8 cellular contexts compared by ENCODE assay signal in the genomic region with DNA sequence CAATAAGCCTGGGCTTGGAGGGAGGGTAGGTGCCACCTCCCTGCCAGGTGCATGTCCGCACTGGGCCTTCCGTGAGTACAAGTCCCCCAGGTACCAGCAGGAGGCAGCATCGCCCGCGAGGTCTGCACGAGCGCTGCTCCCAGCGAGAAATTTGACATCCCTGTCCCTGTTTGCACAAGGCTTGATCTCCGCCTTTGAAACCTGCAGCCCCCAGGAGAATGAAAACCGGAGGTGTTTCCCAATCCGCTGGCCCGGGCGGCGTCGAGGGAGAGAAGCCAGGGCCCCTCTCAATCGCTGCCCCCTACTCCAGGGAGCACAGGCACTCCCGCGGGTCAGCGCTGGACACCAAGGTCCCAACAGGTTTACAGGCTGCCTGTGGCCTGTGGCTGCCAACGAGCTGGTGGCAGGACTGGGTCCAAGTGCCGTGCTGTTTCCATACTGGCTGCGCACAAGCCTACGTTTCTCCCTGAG. TPM values are rescaled to one million over a fixed set of nuclear protein-coding genes. Genes with fewer than 3 reads are reported as not detected.
DNase-seq lines count a peak whose midpoint lies in the region; ATAC-seq and TF ChIP-seq lines count a peak whose summit lies in the region.

No MANE protein-coding gene starts in this region.

- H3K4me1 Mint-ChIP-seq in activated CD4-positive, alpha-beta T cell treated with anti-CD3 and anti-CD28 coated beads for 36 hours: peaks cover 32% of the 10 kb centered on the region
- peaks cover 24% of the 10 kb centered on the region for H3K4me1 Mint-ChIP-seq in mesothelial cell of epicardium

- peak overlapping the region; percentile 81 for H3K27ac Mint-ChIP-seq in activated CD4-positive, alpha-beta T cell treated with anti-CD3 and anti-CD28 coated beads for 36 hours
- H3K27ac Mint-ChIP-seq in mesothelial cell of epicardium: no peak overlapping the region

- no peaks in the 10 kb centered on the region for H3K9me3 ChIP-seq in colonic mucosa

- H3K4me3 ChIP-seq in colonic mucosa: peak overlapping the region; percentile 46

- TF ChIP-seq CTCF in colonic mucosa (IDR thresholded peaks at IDR 0.05) (peak; percentile 59), mesothelial cell of epicardium (IDR thresholded peaks at IDR 0.05; ENCODE audit: unreplicated experiment) (peak; percentile 66)

- H3K4me3 Mint-ChIP-seq in activated CD4-positive, alpha-beta T cell treated with anti-CD3 and anti-CD28 coated beads for 36 hours: peak overlapping the region; percentile 83
- H3K4me3 Mint-ChIP-seq in mesothelial cell of epicardium: peak overlapping the region; percentile 59

- H3K36me3 Mint-ChIP-seq in activated CD4-positive, alpha-beta T cell treated with anti-CD3 and anti-CD28 coated beads for 36 hours (ENCODE audit: low read depth): peaks cover 12% of the 10 kb centered on the region
- H3K36me3 Mint-ChIP-seq in mesothelial cell of epicardium: no peaks in the 10 kb centered on the region

- H3K27ac ChIP-seq in colonic mucosa: no peak overlapping the region

- no peaks in the 10 kb centered on the region for H3K9me3 Mint-ChIP-seq in activated CD4-positive, alpha-beta T cell treated with anti-CD3 and anti-CD28 coated beads for 36 hours (ENCODE audit: low read depth)
- H3K9me3 Mint-ChIP-seq in mesothelial cell of epicardium: no peaks in the 10 kb centered on the region

- DNase-seq in NCI-H1417 (lab: John Stamatoyannopoulos, UW): peak; percentile 27 to 57 (median 35)
- DNase-seq in NCI-H1417 treated with DMSO at 0.1 percent for 48 hours (lab: John Stamatoyannopoulos, UW): no peak
- DNase-seq in HuH-7 (ENCODE audit: low spot score): peak; percentile 92
- DNase-seq in activated CD4-positive, alpha-beta T cell treated with anti-CD3 and anti-CD28 coated beads for 36 hours: peak; percentile 93
- DNase-seq in colonic mucosa: peak; percentile 79
- DNase-seq in mesothelial cell of epicardium (ENCODE audit: low spot score in 2 of 2, unreplicated experiment in 2 of 2): peak; percentile 58 to 78
- DNase-seq in stimulated activated CD8-positive, alpha-beta memory T cell treated with anti-CD3 and anti-CD28 coated beads, Interleukin-7, amount 100 ng/mL, for 48 hours (ENCODE audit: extremely low read depth in 1 of 2, low read depth in 1 of 2): peak; percentile 51 to 75

- no peaks in the 10 kb centered on the region for H3K4me1 ChIP-seq in colonic mucosa

- H3K9ac ChIP-seq in colonic mucosa (ENCODE audit: low read depth in 2 of 2, low read length in 2 of 2): peak overlapping the region in 1 of 2 donors; percentile 3

- no peaks in the 10 kb centered on the region for H3K27me3 Mint-ChIP-seq in activated CD4-positive, alpha-beta T cell treated with anti-CD3 and anti-CD28 coated beads for 36 hours
- peaks cover 23% of the 10 kb centered on the region for H3K27me3 Mint-ChIP-seq in mesothelial cell of epicardium (ENCODE audit: low read depth)

- intact Hi-C loops in activated CD4-positive, alpha-beta T cell treated with anti-CD3 and anti-CD28 coated beads for 36 hours (cut with DNase I, micrococcal nuclease): loop anchor here (1.0 to 10.0 kb wide), 9 partner anchors 10 to 440 kb away; a partner anchor contains a TSS
- intact Hi-C loops in colonic mucosa (cut with DNase I): no loop called here

- CTCF ChIA-PET in activated CD4-positive, alpha-beta T cell treated with anti-CD3 and anti-CD28 coated beads for 36 hours (lab: Charles Lee): interaction anchor here (1.4 to 2.2 kb wide), 5 partner anchors 9 to 123 kb away, joined by 6 to 21 read pairs (median 8); no protein-coding TSS in a partner anchor

- POLR2A ChIA-PET in activated CD4-positive, alpha-beta T cell treated with anti-CD3 and anti-CD28 coated beads for 36 hours (lab: Charles Lee): no interaction called here

- H3K36me3 ChIP-seq in colonic mucosa: no peaks in the 10 kb centered on the region

- ATAC-seq in activated CD4-positive, alpha-beta T cell treated with anti-CD3 and anti-CD28 coated beads for 36 hours: peak; percentile 63
- no peak for ATAC-seq in GM21825 (IDR thresholded peaks at IDR 0.05; ENCODE audit: unreplicated experiment)

- H3K27me3 ChIP-seq in colonic mucosa: no peaks in the 10 kb centered on the region

RNA-seq across cellular contexts. Expression of a gene that starts 1.0 kb away (rescaled TPM):
- total RNA-seq in activated CD4-positive, alpha-beta T cell treated with anti-CD3 and anti-CD28 coated beads for 36 hours: 10 to 100 TPM; 53.9 to 64.1 TPM
- total RNA-seq in colonic mucosa (1 to 10 TPM; 1.9 to 3.6 TPM), mesothelial cell of epicardium (3.5 to 3.9 TPM (median 3.9 TPM) in 3 replicates)

RNA-seq across cellular contexts. Expression of a gene that starts 18.8 kb away (rescaled TPM):
- 10 to 100 TPM; 17.0 to 18.6 TPM for total RNA-seq in activated CD4-positive, alpha-beta T cell treated with anti-CD3 and anti-CD28 coated beads for 36 hours
- total RNA-seq in colonic mucosa (10 to 100 TPM; 31.3 to 38.6 TPM), mesothelial cell of epicardium (176 to 182 TPM (median 181 TPM) in 3 replicates)

Comparison
In these comparisons a context has a peak if more than half of its experiments do, and no peak if none do; other contexts are left out.
1. RNA of a gene that starts 1.0 kb away (total RNA-seq): 53.9 to 64.1 TPM in activated CD4-positive, alpha-beta T cell treated with anti-CD3 and anti-CD28 coated beads for 36 hours; 3.5 to 3.9 TPM in mesothelial cell of epicardium and 1.9 to 3.6 TPM in colonic mucosa; every median in the first group is over 10 times any median in the second.